Comparison of ENCODE assay signal across 30 cellular contexts in the genomic region with DNA sequence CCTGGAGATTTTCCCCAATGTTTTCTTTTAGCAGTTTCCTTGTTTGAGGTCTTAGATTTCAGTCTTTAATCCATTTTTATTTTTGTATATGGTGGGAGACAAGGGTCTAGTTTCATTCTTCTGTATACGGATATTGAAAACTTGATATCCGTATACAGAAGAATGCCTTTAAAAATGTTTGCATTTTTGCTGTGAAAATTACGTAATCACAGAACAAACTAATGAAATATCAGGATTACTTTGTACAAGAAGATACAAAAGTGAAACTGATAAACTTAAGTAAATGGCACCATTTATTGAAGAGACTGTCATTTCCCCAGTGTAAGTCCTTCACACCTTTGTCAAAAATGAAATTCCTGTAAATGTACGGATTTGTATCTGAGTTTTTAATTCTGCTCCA. TPM values are rescaled to one million over a fixed set of nuclear protein-coding genes. Genes with fewer than 3 reads are reported as not detected.
DNase-seq lines count a peak whose midpoint lies in the region; ATAC-seq, FAIRE-seq and TF ChIP-seq lines count a peak whose summit lies in the region.
"Had no signal": no experiment of that assay in that cellular context is flagged by ENCODE, and none has a peak within 500 bp of the region (broad histone marks: within the 10 kb centered on the region; RNA-seq: fewer than 3 reads in every experiment).

No MANE protein-coding gene starts in this region.

- H3K36me3 ChIP-seq in HepG2 (replicated peaks in 1 of 2; ENCODE audit: control insufficient read depth in 1 of 2, insufficient read depth in 2 of 2, low read length in 2 of 2), result peaks cover 0 to 4% of the 10 kb centered on the region in 2 experiments; a peak in 1 of 5 replicates
- no peaks in the 10 kb centered on the region for H3K36me3 ChIP-seq in right lobe of liver
- H3K36me3 ChIP-seq in HEK293 (ENCODE audit: control insufficient read depth in 2 of 2, insufficient read depth in 1 of 2, low read length in 2 of 2), result peaks cover 37 to 49% of the 10 kb centered on the region in 2 experiments
- H3K36me3 ChIP-seq in K562 (ENCODE audit: control insufficient read depth, insufficient read depth, low read length), result no peaks in the 10 kb centered on the region
- H3K36me3 ChIP-seq: BE2C had no signal

- ATAC-seq in HepG2 (no peak), right lobe of liver (no peak), K562 (no peak)
- ATAC-seq: GM12878 had no signal

- CTCF ChIA-PET in HepG2 (lab: Yijun Ruan, JAX; ENCODE audit: low intra/inter-chr PET ratio, low total read pairs) (no interaction called here), HEK293 (lab: Yijun Ruan, JAX) (interaction anchor here (1.3 kb wide), 1 partner anchor 13 kb away, joined by 4 read pairs; no protein-coding TSS in a partner anchor), K562 (lab: Yijun Ruan, JAX; ENCODE audit: low intra/inter-chr PET ratio) (no interaction called here)

- no peak overlapping the region for H3K4me3 ChIP-seq in HepG2 (replicated peaks in 1 of 3; ENCODE audit: insufficient read depth in 1 of 3, low read depth in 2 of 3, low read length in 3 of 3)
- H3K4me3 ChIP-seq in right lobe of liver, result no peak overlapping the region
- H3K4me3 ChIP-seq in HEK293 (ENCODE audit: low read depth, low read length), result no peak overlapping the region
- H3K4me3 ChIP-seq in K562, result no peak overlapping the region
- H3K4me3 ChIP-seq: BLaER1, GM12878 had no signal

- no peaks in the 10 kb centered on the region for H3K9me1 ChIP-seq in K562 (ENCODE audit: control insufficient read depth, insufficient read depth, low read length)

- no TSS peak for BruUV-seq in HepG2 (replicated peaks; lab: Mats Ljungman, UMichigan)
- BruUV-seq in K562 (replicated peaks; lab: Mats Ljungman, UMichigan), result no TSS peak

- H4K20me1 ChIP-seq in HepG2 (ENCODE audit: insufficient read depth, low read length) (no peaks in the 10 kb centered on the region), K562 (replicated peaks; ENCODE audit: control insufficient read depth, insufficient read depth, low read length) (no peaks in the 10 kb centered on the region)
- H4K20me1 ChIP-seq: BLaER1 had no signal

- H3K9ac ChIP-seq in HepG2 (ENCODE audit: insufficient read depth, low read depth, low read length) (no peak overlapping the region), K562 (ENCODE audit: insufficient read depth in 1 of 2, low read depth in 2 of 2, low read length in 2 of 2) (no peak overlapping the region)
- H3K9ac ChIP-seq: BLaER1 had no signal

- H3K27me3 ChIP-seq in HepG2 (ENCODE audit: control insufficient read depth in 1 of 2, insufficient read depth in 2 of 2, low read length in 2 of 2) (no peaks in the 10 kb centered on the region), right lobe of liver (no peaks in the 10 kb centered on the region), K562 (ENCODE audit: control insufficient read depth in 2 of 2, insufficient read depth in 2 of 2, low read length in 2 of 2) (no peaks in the 10 kb centered on the region; a peak in 1 of 5 replicates)
- H3K27me3 ChIP-seq: BE2C, BLaER1 had no signal

- intact Hi-C loops in HepG2 (cut with micrococcal nuclease; ENCODE audit: unreplicated experiment), result no loop called here
- intact Hi-C loops in right lobe of liver (cut with DNase I), result no loop called here
- intact Hi-C loops in K562 (cut with micrococcal nuclease), result no loop called here

- H3K4me2 ChIP-seq in HepG2 (ENCODE audit: low read depth, low read length) (no peak overlapping the region), K562 (ENCODE audit: insufficient read depth, low read length) (no peak overlapping the region)
- H3K4me2 ChIP-seq: BLaER1 had no signal

- in situ Hi-C loops in HepG2 (cut with HindIII; ENCODE audit: extremely low pct_ligation_motif_present, low pct_unique_long_range_greater_than_20kb) (no loop called here), K562 (cut with MboI) (no loop called here)

- DNase-seq in HepG2 (ENCODE audit: low spot score), result no peak
- DNase-seq in right lobe of liver, result no peak
- DNase-seq in K562 (ENCODE audit: extremely low read depth in 1 of 4, low spot score in 3 of 4), result no peak
- no peak for DNase-seq in UCSD-AML1 (lab: John Stamatoyannopoulos, UW; ENCODE audit: unreplicated experiment)
- no peak for DNase-seq in D341Med (ENCODE audit: low spot score)
- DNase-seq: ACHN; BE2C; C1 segment of cervical spinal cord; CD4-positive, alpha-beta memory T cell; CD4-positive, CD25-positive, alpha-beta regulatory T cell; CD8-positive, alpha-beta memory T cell; COR-L47; DMS 273 treated with DMSO at 0.1 percent for 48 hours; DMS153; DMS53; DMS79; DND-41; EL; GDM1 had no signal

- TF ChIP-seq POLR2A in HepG2 (IDR thresholded peaks at IDR 0.05; ENCODE audit: insufficient read depth in 1 of 2, low read depth in 2 of 2, low read length in 2 of 2) (no peak), right lobe of liver (IDR thresholded peaks at IDR 0.05) (no peak), K562 (conservative IDR thresholded peaks at IDR 0.05) (no peak)

- H2AFZ ChIP-seq in HepG2 (ENCODE audit: low read length), result no peak overlapping the region
- H2AFZ ChIP-seq in K562 (ENCODE audit: low read depth, low read length), result no peak overlapping the region

- POLR2A ChIA-PET in HepG2 (lab: Yijun Ruan, JAX) (no interaction called here), HEK293 (lab: Yijun Ruan, JAX) (no interaction called here), K562 (lab: Yijun Ruan, JAX) (no interaction called here)

- TF ChIP-seq RAD21 in HepG2 (CRISPR knock-in tag; IDR thresholded peaks at IDR 0.05) (no peak), K562 (CRISPR knock-in tag; conservative IDR thresholded peaks at IDR 0.05 in 1 of 2, IDR thresholded peaks at IDR 0.05 in 1 of 2) (no peak)

- 90% methylated on average over 4 of the region's 4 CpGs for WGBS in HepG2 (ENCODE audit: low lambda C conversion rate)
- 78% methylated on average over 4 of the region's 4 CpGs for WGBS in right lobe of liver (ENCODE audit: insufficient coverage, low coverage, low lambda C conversion rate, missing lambda C conversion rate)
- WGBS in K562 (ENCODE audit: insufficient coverage, low coverage, missing lambda C conversion rate), result 0% methylated on average over 4 of the region's 4 CpGs

- FAIRE-seq in HepG2 (lab: Jason Lieb, UNC) (no peak), K562 (lab: Jason Lieb, UNC) (no peak)
- FAIRE-seq: GM12878, GM12892, GM18507 had no signal

- no peak for TF ChIP-seq EP300 in HepG2 (IDR thresholded peaks at IDR 0.05; ENCODE audit: low read depth in 2 of 2, low read length in 2 of 2)
- TF ChIP-seq EP300 in HepG2 (CRISPR knock-in tag; IDR thresholded peaks at IDR 0.05; ENCODE audit: borderline replicate concordance), result no peak
- no peak for TF ChIP-seq EP300 in K562 (IDR thresholded peaks at IDR 0.05; ENCODE audit: low read length)

- no peaks in the 10 kb centered on the region for H3K4me1 ChIP-seq in HepG2 (ENCODE audit: insufficient read depth, low read length)
- H3K4me1 ChIP-seq in right lobe of liver, result no peaks in the 10 kb centered on the region
- peaks cover 15% of the 10 kb centered on the region; the same call in 1 of the 2 replicates for H3K4me1 ChIP-seq in HEK293 (ENCODE audit: control insufficient read depth, insufficient read depth, low read length)
- H3K4me1 ChIP-seq in K562 (replicated peaks in 1 of 2; ENCODE audit: control insufficient read depth in 2 of 2, insufficient read depth in 2 of 2, low read length in 2 of 2), result no peaks in the 10 kb centered on the region
- H3K4me1 ChIP-seq: BE2C, BLaER1 had no signal

- H3K79me2 ChIP-seq in HepG2 (ENCODE audit: insufficient read depth, low read length) (no peaks in the 10 kb centered on the region), K562 (ENCODE audit: control insufficient read depth, insufficient read depth, low read length) (no peaks in the 10 kb centered on the region)

- H3K27ac ChIP-seq in HepG2 (ENCODE audit: extremely low read length, insufficient read depth, low read length) (no peak overlapping the region), right lobe of liver (no peak overlapping the region), HEK293 (ENCODE audit: extremely low read depth, low read depth, low read length) (no peak overlapping the region), K562 (ENCODE audit: extremely low read depth, low read depth, low read length) (no peak overlapping the region)
- H3K27ac ChIP-seq: 22Rv1, BLaER1 had no signal

- H3K9me3 ChIP-seq in HepG2 (ENCODE audit: low read length) (no peaks in the 10 kb centered on the region), right lobe of liver (no peaks in the 10 kb centered on the region), HEK293 (ENCODE audit: control insufficient read depth, insufficient read depth, low read depth, low read length) (no peaks in the 10 kb centered on the region), K562 (replicated peaks; ENCODE audit: control insufficient read depth, insufficient read depth, low read depth, low read length) (no peaks in the 10 kb centered on the region)
- H3K9me3 ChIP-seq: BE2C, BLaER1 had no signal

- TF ChIP-seq CTCF in HepG2 (CRISPR knock-in tag; IDR thresholded peaks at IDR 0.05), result no peak
- TF ChIP-seq CTCF in right lobe of liver (IDR thresholded peaks at IDR 0.05), result no peak
- no peak for TF ChIP-seq CTCF in HEK293 (tag by site-specific recombination; IDR thresholded peaks at IDR 0.05)
- TF ChIP-seq CTCF in K562 (IDR thresholded peaks at IDR 0.05 in 2 of 3, conservative IDR thresholded peaks at IDR 0.05 in 1 of 3; ENCODE audit: insufficient read depth in 2 of 3, low read depth in 1 of 3, low read length in 3 of 3), result no peak

RNA-seq across cellular contexts. Expression of a gene that starts 13.3 kb away (rescaled TPM):
- total RNA-seq in HepG2 (2016; rRNA removed; fragmentation: Illumina TruSeq; extraction: Trizol) (2.7 and 3.4 TPM in 2 replicates), right lobe of liver (1 to 10 TPM; 2.2 to 4.6 (median 3.9) TPM), K562 (2014; rRNA removed) (not detected in 2 replicates), K562 (2014; rRNA removed; fragmentation: Illumina TruSeq; extraction: Trizol) (not detected in 2 replicates), K562 (2015; rRNA removed; fragmentation: Illumina TruSeq; extraction: Trizol) (not detected in 2 replicates), K562 (2021) (not detected in 2 replicates)
- total RNA-seq in HepG2 (2016; cell fraction: cytosol; rRNA removed; fragmentation: Illumina TruSeq; extraction: Trizol; ENCODE audit: low read depth), result 3.5 and 4.8 TPM in 2 replicates
- 1.9 and 2.3 TPM in 2 replicates for total RNA-seq in HepG2 (2016; cell fraction: insoluble cytoplasmic fraction; rRNA removed; fragmentation: Illumina TruSeq; extraction: Trizol)
- total RNA-seq in HepG2 (2016; cell fraction: membrane; rRNA removed; fragmentation: Illumina TruSeq; extraction: Trizol), result 2.1 and 2.2 TPM in 2 replicates
- total RNA-seq in HepG2 (2016; cell fraction: nucleus; rRNA removed; fragmentation: Illumina TruSeq; extraction: Trizol), result 5.8 TPM in 2 replicates
- polyA plus RNA-seq in HepG2 (2011; rRNA removed) (1.1 and 1.2 TPM in 2 replicates), K562 (2011; rRNA removed) (not detected in 2 replicates), K562 (2014; fragmentation: Illumina TruSeq; extraction: Trizol) (not detected in 2 replicates), K562 (2014; fragmentation: Nextera tagmentation; extraction: Ambion mirVana) (not detected), K562 (2014; rRNA removed) (0.84 TPM in 1 of 2 replicates, not detected in the other)
- 1.0 and 1.1 TPM in 2 replicates for polyA plus RNA-seq in HepG2 (2011; cell fraction: cytosol; rRNA removed)
- polyA plus RNA-seq in HepG2 (2011; cell fraction: nucleus; rRNA removed), result 0.85 and 2.0 TPM in 2 replicates
- polyA plus RNA-seq in HepG2 (2012), result 2.5 and 3.1 TPM in 2 replicates
- 0.72 TPM in 2 replicates for polyA plus RNA-seq in HepG2 (2016; cell fraction: cytosol; fragmentation: Illumina TruSeq; extraction: Trizol; ENCODE audit: low read depth)
- polyA plus RNA-seq in HepG2 (2016; cell fraction: insoluble cytoplasmic fraction; fragmentation: Illumina TruSeq; extraction: Trizol; ENCODE audit: low read depth), result 2.2 and 2.8 TPM in 2 replicates
- polyA plus RNA-seq in HepG2 (2016; cell fraction: membrane; fragmentation: Illumina TruSeq; extraction: Trizol; ENCODE audit: low read depth), result 0.88 and 0.91 TPM in 2 replicates
- polyA plus RNA-seq in HepG2 (2016; cell fraction: nucleus; fragmentation: Illumina TruSeq; extraction: Trizol; ENCODE audit: insufficient read depth, low read depth), result 2.9 and 3.7 TPM in 2 replicates
- polyA minus RNA-seq in HepG2 (2011; rRNA and poly(A)+ RNA removed; ENCODE audit: low replicate concordance), result 0.40 and 1.5 TPM in 2 replicates
- 1.1 and 2.5 TPM in 2 replicates for polyA minus RNA-seq in HepG2 (2011; cell fraction: cytosol; rRNA and poly(A)+ RNA removed)
- polyA minus RNA-seq in HepG2 (2011; cell fraction: nucleus; rRNA and poly(A)+ RNA removed), result 11.3 and 12.9 TPM in 2 replicates
- total RNA-seq in K562 (2011; cell fraction: chromatin; rRNA removed; ENCODE audit: low replicate concordance), result not detected in 2 replicates
- not detected in 2 replicates for total RNA-seq in K562 (2011; cell fraction: nucleolus; rRNA removed)
- total RNA-seq in K562 (2011; cell fraction: nucleoplasm; rRNA removed), result not detected in 2 replicates
- polyA plus RNA-seq in K562 (2011; cell fraction: cytosol; rRNA removed), result not detected in 2 replicates
- polyA plus RNA-seq in K562 (2011; cell fraction: nucleus; rRNA removed), result not detected in 2 replicates
- 0.06 and 0.16 TPM in 2 replicates for polyA plus RNA-seq in K562 (2012)
- polyA minus RNA-seq in K562 (2011; rRNA and poly(A)+ RNA removed), result not detected in 2 replicates
- polyA minus RNA-seq in K562 (2011; cell fraction: cytosol; rRNA and poly(A)+ RNA removed), result not detected in 2 replicates
- not detected in 2 replicates for polyA minus RNA-seq in K562 (2011; cell fraction: nucleus; rRNA and poly(A)+ RNA removed)

RNA-seq across cellular contexts. Expression of a gene that starts 50.6 kb away (rescaled TPM):
- total RNA-seq in HepG2 (2016; rRNA removed; fragmentation: Illumina TruSeq; extraction: Trizol) (2,482 and 4,846 TPM in 2 replicates), right lobe of liver (1,000 to 10,000 TPM; 3,186 to 7,027 (median 4,523) TPM), K562 (2014; rRNA removed) (not detected in 2 replicates), K562 (2014; rRNA removed; fragmentation: Illumina TruSeq; extraction: Trizol) (not detected in 2 replicates), K562 (2015; rRNA removed; fragmentation: Illumina TruSeq; extraction: Trizol) (not detected in 2 replicates), K562 (2021) (1.1 and 1.2 TPM in 2 replicates)
- 1,150 and 1,183 TPM in 2 replicates for total RNA-seq in HepG2 (2016; cell fraction: cytosol; rRNA removed; fragmentation: Illumina TruSeq; extraction: Trizol; ENCODE audit: low read depth)
- 2,465 and 4,724 TPM in 2 replicates for total RNA-seq in HepG2 (2016; cell fraction: insoluble cytoplasmic fraction; rRNA removed; fragmentation: Illumina TruSeq; extraction: Trizol)
- total RNA-seq in HepG2 (2016; cell fraction: membrane; rRNA removed; fragmentation: Illumina TruSeq; extraction: Trizol), result 1,158 and 1,221 TPM in 2 replicates
- total RNA-seq in HepG2 (2016; cell fraction: nucleus; rRNA removed; fragmentation: Illumina TruSeq; extraction: Trizol), result 3,038 and 3,639 TPM in 2 replicates
- polyA plus RNA-seq in HepG2 (2011; rRNA removed) (5,538 and 5,748 TPM in 2 replicates), K562 (2011; rRNA removed) (not detected in 2 replicates), K562 (2014; fragmentation: Illumina TruSeq; extraction: Trizol) (not detected in 2 replicates), K562 (2014; fragmentation: Nextera tagmentation; extraction: Ambion mirVana) (not detected), K562 (2014; rRNA removed) (not detected in 2 replicates)
- polyA plus RNA-seq in HepG2 (2011; cell fraction: cytosol; rRNA removed), result 2,927 and 4,844 TPM in 2 replicates
- 1,326 and 1,783 TPM in 2 replicates for polyA plus RNA-seq in HepG2 (2011; cell fraction: nucleus; rRNA removed)
- 3,089 and 3,460 TPM in 2 replicates for polyA plus RNA-seq in HepG2 (2012)
- polyA plus RNA-seq in HepG2 (2016; cell fraction: cytosol; fragmentation: Illumina TruSeq; extraction: Trizol; ENCODE audit: low read depth), result 1,295 and 1,314 TPM in 2 replicates
- polyA plus RNA-seq in HepG2 (2016; cell fraction: insoluble cytoplasmic fraction; fragmentation: Illumina TruSeq; extraction: Trizol; ENCODE audit: low read depth), result 2,481 and 2,611 TPM in 2 replicates
- 1,085 and 1,169 TPM in 2 replicates for polyA plus RNA-seq in HepG2 (2016; cell fraction: membrane; fragmentation: Illumina TruSeq; extraction: Trizol; ENCODE audit: low read depth)
- 4,801 and 5,262 TPM in 2 replicates for polyA plus RNA-seq in HepG2 (2016; cell fraction: nucleus; fragmentation: Illumina TruSeq; extraction: Trizol; ENCODE audit: insufficient read depth, low read depth)
- polyA minus RNA-seq in HepG2 (2011; rRNA and poly(A)+ RNA removed; ENCODE audit: low replicate concordance), result 0.80 and 1,354 TPM in 2 replicates
- 959 and 1,296 TPM in 2 replicates for polyA minus RNA-seq in HepG2 (2011; cell fraction: cytosol; rRNA and poly(A)+ RNA removed)
- 534 and 903 TPM in 2 replicates for polyA minus RNA-seq in HepG2 (2011; cell fraction: nucleus; rRNA and poly(A)+ RNA removed)
- total RNA-seq in K562 (2011; cell fraction: chromatin; rRNA removed; ENCODE audit: low replicate concordance), result not detected in 2 replicates
- total RNA-seq in K562 (2011; cell fraction: nucleolus; rRNA removed), result not detected in 2 replicates
- total RNA-seq in K562 (2011; cell fraction: nucleoplasm; rRNA removed), result not detected in 2 replicates
- polyA plus RNA-seq in K562 (2011; cell fraction: cytosol; rRNA removed), result not detected in 2 replicates
- polyA plus RNA-seq in K562 (2011; cell fraction: nucleus; rRNA removed), result not detected in 2 replicates
- not detected in 2 replicates for polyA plus RNA-seq in K562 (2012)
- polyA minus RNA-seq in K562 (2011; rRNA and poly(A)+ RNA removed), result not detected in 2 replicates
- 5.0 TPM in 1 of 2 replicates, not detected in the other for polyA minus RNA-seq in K562 (2011; cell fraction: cytosol; rRNA and poly(A)+ RNA removed)
- not detected in 2 replicates for polyA minus RNA-seq in K562 (2011; cell fraction: nucleus; rRNA and poly(A)+ RNA removed)
- total RNA-seq: A172; CD4-positive, alpha-beta memory T cell; CD4-positive, CD25-positive, alpha-beta regulatory T cell; CD8-positive, alpha-beta memory T cell; Daoy; G401 had no signal
- polyA plus RNA-seq: AG04450; CD14-positive monocyte; CD4-positive, CD25-positive, alpha-beta regulatory T cell; CD8-positive, alpha-beta memory T cell; GM12878 had no signal

Comparison
In these comparisons a context has a peak if more than half of its experiments do, and no peak if none do; other contexts are left out.
1. RNA of a gene that starts 50.6 kb away (total RNA-seq): 1,150 to 4,846 TPM in HepG2 and 3,186 to 7,027 TPM in right lobe of liver; 1.1 to 1.2 TPM in K562; every median in the first group is over 100 times any median in the second.